Comparison of ENCODE assay signal across 9 cellular contexts in genomic region chr19:46115396-46116109, GRCh38. TPM values are rescaled to one million over a fixed set of nuclear protein-coding genes. Genes with fewer than 3 reads are reported as not detected.
DNase-seq lines count a peak whose midpoint lies in the region; ATAC-seq, FAIRE-seq and TF ChIP-seq lines count a peak whose summit lies in the region.
"Had no signal": no experiment of that assay in that cellular context is flagged by ENCODE, and none has a peak within 500 bp of the region (broad histone marks: within the 10 kb centered on the region; RNA-seq: fewer than 3 reads in every experiment).

No MANE protein-coding gene starts in this region.

- no peak overlapping the region for H3K4me3 ChIP-seq in MG63
- no peak overlapping the region for H3K4me3 ChIP-seq in retinal pigment epithelial cell (ENCODE audit: low read length)

- no peaks in the 10 kb centered on the region; the same call in 1 of the 2 replicates for H3K9me3 ChIP-seq in MG63

- H3K36me3 ChIP-seq in MG63 = no peaks in the 10 kb centered on the region

- H3K27me3 ChIP-seq in MG63 = peaks cover 2% of the 10 kb centered on the region

- no peak for TF ChIP-seq CTCF in retinal pigment epithelial cell (conservative IDR thresholded peaks at IDR 0.05; ENCODE audit: low read depth, low read length)

- peak; percentile 82 for FAIRE-seq in GM18507 (lab: Jason Lieb, UNC)
- FAIRE-seq: endothelial cell of umbilical vein had no signal

- no peak for ATAC-seq in HG03045 (IDR thresholded peaks at IDR 0.05; ENCODE audit: unreplicated experiment)

- DNase-seq in GM18507 (ENCODE audit: extremely low spot score, insufficient read length, low read depth) = peak; percentile 8
- peak; percentile 83 for DNase-seq in MG63
- peak; percentile 62 for DNase-seq in amniotic stem cell (lab: John Stamatoyannopoulos, UW)
- DNase-seq in retinal pigment epithelial cell (ENCODE audit: low read depth) = peak; percentile 8
- DNase-seq in NCI-H2029 (lab: John Stamatoyannopoulos, UW) = no peak
- DNase-seq in NCI-H1436 treated with DMSO at 0.1 percent for 48 hours (lab: John Stamatoyannopoulos, UW) = no peak
- DNase-seq in NCI-H510A treated with DMSO at 0.1 percent for 48 hours (lab: John Stamatoyannopoulos, UW) = no peak

RNA-seq across cellular contexts. Expression of gene IGFL3, which starts 8.9 kb away (rescaled TPM):
- not detected in 2 replicates for total RNA-seq in MG63 (2014; rRNA removed; shearing (Covaris generic); ENCODE audit: low replicate concordance)
- total RNA-seq: endothelial cell of umbilical vein had no signal

RNA-seq across cellular contexts. Expression of gene IGFL2, which starts 32.5 kb away (rescaled TPM):
- not detected in 2 replicates for total RNA-seq in MG63 (2014; rRNA removed; shearing (Covaris generic); ENCODE audit: low replicate concordance)
- total RNA-seq: endothelial cell of umbilical vein had no signal

Comparison
In these comparisons a context has a peak if more than half of its experiments do, and no peak if none do; other contexts are left out.
1. DNase-seq: peak in GM18507 (single experiment), MG63 (single experiment), amniotic stem cell (single experiment) and retinal pigment epithelial cell (single experiment); none in NCI-H2029 (single experiment), NCI-H1436 treated with DMSO at 0.1 percent for 48 hours (single experiment) and NCI-H510A treated with DMSO at 0.1 percent for 48 hours (single experiment).